8 cellular contexts compared by ENCODE assay signal in the genomic region with DNA sequence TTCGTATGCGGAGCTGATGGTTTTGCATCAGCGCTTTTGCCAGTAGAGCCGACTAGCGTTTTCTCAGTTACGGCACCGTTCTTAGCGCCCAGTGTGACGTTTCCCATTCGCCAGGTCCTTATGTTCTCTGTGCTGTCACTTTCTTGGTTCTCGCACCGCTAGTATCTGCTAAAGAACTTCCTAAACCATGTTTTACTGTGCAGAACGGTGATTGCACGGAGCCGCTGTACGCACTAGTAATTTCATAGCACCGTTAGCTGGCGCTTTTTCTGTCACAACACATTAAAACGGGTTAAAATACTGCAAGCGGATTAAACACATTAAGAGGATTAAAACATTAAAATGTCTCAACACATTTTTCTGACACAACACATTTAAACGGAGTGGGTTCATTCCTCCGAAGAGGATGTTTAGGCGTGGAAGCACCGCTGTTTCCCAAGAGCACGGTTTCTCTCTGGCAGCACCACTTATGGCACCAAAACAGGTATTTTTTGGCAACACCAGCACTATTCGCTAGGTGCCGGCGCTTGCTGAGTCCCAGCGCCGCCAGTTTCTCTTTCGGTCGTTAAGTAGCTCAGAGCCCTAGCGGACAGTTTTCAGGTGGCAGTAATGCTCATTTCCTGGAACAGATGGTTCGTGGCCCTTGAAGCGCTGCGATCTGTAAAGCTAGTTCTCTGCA. TPM values are rescaled to one million over a fixed set of nuclear protein-coding genes. Genes with fewer than 3 reads are reported as not detected.
DNase-seq lines count a peak whose midpoint lies in the region; ATAC-seq and TF ChIP-seq lines count a peak whose summit lies in the region.

No MANE protein-coding gene starts in this region.

- H3K9ac ChIP-seq in parathyroid adenoma: no peak overlapping the region

- no peaks in the 10 kb centered on the region for H4K20me1 ChIP-seq in OCI-LY7 (ENCODE audit: insufficient read depth, low read length)

- H3K4me3 ChIP-seq in OCI-LY7 (ENCODE audit: low read depth, low read length, poor library complexity, severe bottlenecking): peak overlapping the region; percentile 76
- H3K4me3 ChIP-seq in parathyroid adenoma (ENCODE audit: low read depth, low read length): peak overlapping the region; percentile 56
- peak overlapping the region; percentile 24 to 52 for H3K4me3 ChIP-seq in uterus

- TF ChIP-seq POLR2A in uterus (IDR thresholded peaks at IDR 0.05): no peak

- H3K36me3 Mint-ChIP-seq in activated T-cell treated with anti-CD3 and anti-CD28 coated beads, Interleukin-2, amount 50 U/mL, for 4 hours (ENCODE audit: insufficient read depth): no peaks in the 10 kb centered on the region

- H3K9me2 ChIP-seq in OCI-LY7 (ENCODE audit: insufficient read depth, low read length): no peaks in the 10 kb centered on the region

- intact Hi-C loops in OCI-LY7 (cut with micrococcal nuclease; ENCODE audit: unreplicated experiment) (loop anchor here (1.0 to 2.0 kb wide), 4 partner anchors 21 to 293 kb away; a partner anchor contains a TSS), uterus (cut with DNase I; ENCODE audit: low total_unique reads) (no loop called here)

- no peaks in the 10 kb centered on the region for H3K9me3 ChIP-seq in OCI-LY7 (ENCODE audit: low read length)
- H3K9me3 ChIP-seq in parathyroid adenoma (ENCODE audit: control insufficient read depth, low read length): peaks cover 6% of the 10 kb centered on the region
- no peaks in the 10 kb centered on the region for H3K9me3 ChIP-seq in uterus

- peak overlapping the region; percentile 93 for H3K27ac ChIP-seq in OCI-LY7 (ENCODE audit: low read depth, low read length, poor library complexity, severe bottlenecking)
- peak overlapping the region; percentile 36 for H3K27ac ChIP-seq in parathyroid adenoma
- H3K27ac ChIP-seq in uterus: peak overlapping the region; percentile 87 to 93

- peak overlapping the region; percentile 97 for H3K4me3 Mint-ChIP-seq in activated T-cell treated with anti-CD3 and anti-CD28 coated beads, Interleukin-2, amount 50 U/mL, for 4 hours

- peak; percentile 95 for DNase-seq in DMS53 (lab: John Stamatoyannopoulos, UW)
- DNase-seq in HuH-7 (ENCODE audit: low spot score): peak; percentile 68
- DNase-seq in OCI-LY7 (ENCODE audit: low spot score): peak; percentile 95
- DNase-seq in activated T-cell treated with anti-CD3 and anti-CD28 coated beads, Interleukin-2, amount 50 U/mL, for 4 hours: peak; percentile 78
- DNase-seq in fibroblast of peridontal ligament (ENCODE audit: extremely low read depth): peak; percentile 66
- peak in 1 of 2 donors; percentile 61 for DNase-seq in uterus

- CTCF ChIA-PET in OCI-LY7 (lab: Charles Lee; ENCODE audit: unreplicated experiment): interaction anchor here (0.7 to 2.3 kb wide), 9 partner anchors 9 to 26 kb away, joined by 3 to 7 read pairs (median 4); no protein-coding TSS in a partner anchor

- H3K27me3 ChIP-seq in parathyroid adenoma (ENCODE audit: control insufficient read depth, insufficient read depth, low read length): peaks cover 5% of the 10 kb centered on the region
- peaks cover 10 to 15% of the 10 kb centered on the region in 2 donors for H3K27me3 ChIP-seq in uterus

- H3K4me2 ChIP-seq in OCI-LY7 (ENCODE audit: low read length): peak overlapping the region; percentile 98
- peak overlapping the region; percentile 57 for H3K4me2 ChIP-seq in parathyroid adenoma (ENCODE audit: low read length)

- peak overlapping the region; percentile 83 for H2AFZ ChIP-seq in OCI-LY7 (ENCODE audit: low read length)
- H2AFZ ChIP-seq in parathyroid adenoma: peak overlapping the region; percentile 26

- peaks cover 40% of the 10 kb centered on the region for H3K4me1 ChIP-seq in OCI-LY7 (ENCODE audit: insufficient read depth, low read length, poor library complexity, severe bottlenecking)
- H3K4me1 ChIP-seq in parathyroid adenoma: no peaks in the 10 kb centered on the region
- no peaks in the 10 kb centered on the region for H3K4me1 ChIP-seq in uterus

- TF ChIP-seq CTCF in OCI-LY7 (conservative IDR thresholded peaks at IDR 0.05; ENCODE audit: low read length) (peak; percentile 73), parathyroid adenoma (IDR thresholded peaks at IDR 0.05) (no peak), uterus (IDR thresholded peaks at IDR 0.05) (peak in 2 of 4 experiments; percentile 20 to 44)

- no TSS peak for BruUV-seq in OCI-LY7 (replicated peaks; lab: Mats Ljungman, UMichigan)

- peak; percentile 79 for ATAC-seq in GM21528 (IDR thresholded peaks at IDR 0.05; ENCODE audit: low FRiP score, unreplicated experiment)
- peak; percentile 70 to 74 for ATAC-seq in activated T-cell treated with anti-CD3 and anti-CD28 coated beads, Interleukin-2, amount 50 U/mL, for 4 hours

- no peaks in the 10 kb centered on the region for H3K36me3 ChIP-seq in OCI-LY7 (ENCODE audit: insufficient read depth, low read length)
- H3K36me3 ChIP-seq in parathyroid adenoma (ENCODE audit: control insufficient read depth, insufficient read depth, low read length): no peaks in the 10 kb centered on the region
- no peaks in the 10 kb centered on the region for H3K36me3 ChIP-seq in uterus

- H3K79me2 ChIP-seq in OCI-LY7 (ENCODE audit: insufficient read depth, low read depth, low read length) (peaks cover 18% of the 10 kb centered on the region), parathyroid adenoma (no peaks in the 10 kb centered on the region)

- POLR2A ChIA-PET in OCI-LY7 (lab: Charles Lee): interaction anchor here (0.5 to 6.6 kb wide), 22 partner anchors 9 to 1896 kb away, joined by 3 to 88 read pairs (median 9); a partner anchor contains a TSS

- H3K9me3 Mint-ChIP-seq in activated T-cell treated with anti-CD3 and anti-CD28 coated beads, Interleukin-2, amount 50 U/mL, for 4 hours: no peaks in the 10 kb centered on the region

- no peaks in the 10 kb centered on the region for H3K27me3 Mint-ChIP-seq in activated T-cell treated with anti-CD3 and anti-CD28 coated beads, Interleukin-2, amount 50 U/mL, for 4 hours (ENCODE audit: low read depth)

- peaks cover 43% of the 10 kb centered on the region for H3K4me1 Mint-ChIP-seq in activated T-cell treated with anti-CD3 and anti-CD28 coated beads, Interleukin-2, amount 50 U/mL, for 4 hours (ENCODE audit: low read depth)

RNA-seq across cellular contexts. Expression of a gene that starts 20.4 kb away (rescaled TPM):
- 13.5 and 15.4 TPM in 2 replicates for total RNA-seq in OCI-LY7 (2014; rRNA removed; shearing (Covaris generic))
- total RNA-seq in OCI-LY7 (2022) (11.4 and 15.1 TPM in 2 replicates), uterus (10 to 100 TPM in 2 of 4 donors, 1 to 10 TPM in 2; 2.4 to 62.8 (median 8.5) TPM)
- total RNA-seq in activated T-cell treated with anti-CD3 and anti-CD28 coated beads, Interleukin-2, amount 50 U/mL, for 4 hours: 1 to 10 TPM; 2.6 to 4.0 (median 3.5) TPM

Comparison
In these comparisons a context has a peak if more than half of its experiments do, and no peak if none do; other contexts are left out.
1. H3K27ac ChIP-seq: peak in every context shown above with its lines; median percentile 93 in OCI-LY7; 90 in uterus; 36 in parathyroid adenoma.